In the genomic region with DNA sequence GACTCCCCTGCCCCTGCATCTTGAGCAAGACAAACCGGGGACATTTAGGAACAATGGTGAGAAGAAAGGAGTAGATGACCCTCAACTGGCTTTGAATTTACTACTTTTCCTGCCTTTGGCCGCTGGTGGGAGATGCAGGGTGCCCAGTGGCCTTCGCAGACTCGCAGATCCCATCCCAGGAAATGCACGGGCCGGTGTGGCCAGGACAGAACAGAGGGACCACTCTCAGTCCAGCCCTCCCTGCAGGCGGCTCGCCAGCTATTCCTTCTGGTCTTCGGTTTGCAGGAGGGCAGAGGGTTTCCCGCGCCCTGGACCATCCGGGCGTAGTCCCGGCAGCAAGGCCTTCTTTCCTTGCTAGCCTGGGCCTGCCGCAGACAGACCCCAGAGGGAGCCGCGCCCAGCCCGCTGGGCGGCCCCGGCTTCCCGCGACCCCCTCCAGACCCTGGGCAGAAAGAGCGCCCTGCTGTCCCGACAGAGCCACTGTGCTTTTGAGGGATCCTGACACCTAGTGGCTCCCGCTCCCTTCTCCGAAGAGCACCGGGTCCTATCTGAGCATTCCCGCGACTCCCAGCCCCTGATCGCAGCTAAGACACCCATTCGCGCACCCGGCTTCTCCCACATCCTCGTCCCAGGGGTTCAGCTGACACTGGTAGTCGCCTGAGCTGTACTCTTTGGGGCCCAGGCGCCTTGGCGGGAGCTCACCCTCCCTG, we compare ENCODE assay signal across 10 cellular contexts. TPM values are rescaled to one million over a fixed set of nuclear protein-coding genes. Genes with fewer than 3 reads are reported as not detected.
DNase-seq lines count a peak whose midpoint lies in the region; ATAC-seq and TF ChIP-seq lines count a peak whose summit lies in the region.
"Had no signal": no experiment of that assay in that cellular context is flagged by ENCODE, and none has a peak within 500 bp of the region (broad histone marks: within the 10 kb centered on the region; RNA-seq: fewer than 3 reads in every experiment).

No MANE protein-coding gene starts in this region.

- peaks cover 4% of the 10 kb centered on the region for H3K9me3 Mint-ChIP-seq in activated CD4-positive, alpha-beta T cell treated with anti-CD3 and anti-CD28 coated beads, Interleukin-2, amount 10 ng/mL, durations not matched to agents 7 days and 5 days
- H3K9me3 Mint-ChIP-seq in activated naive CD4-positive, alpha-beta T cell treated with anti-CD3 and anti-CD28 coated beads, Interleukin-2, amount 50 U/mL, for 72 hours: peaks cover 5 to 11% of the 10 kb centered on the region in 2 donors

- H3K4me3 Mint-ChIP-seq in activated CD4-positive, alpha-beta T cell treated with anti-CD3 and anti-CD28 coated beads, Interleukin-2, amount 10 ng/mL, durations not matched to agents 7 days and 5 days: peak overlapping the region; percentile 58

- H3K9ac ChIP-seq in iPS-15b (ENCODE audit: low read depth, low read length) (peak overlapping the region; percentile 41), smooth muscle cell (ENCODE audit: low read depth) (no peak overlapping the region)

- peak overlapping the region; percentile 86 for H3K4me3 ChIP-seq in iPS-15b (ENCODE audit: low read depth, low read length)
- H3K4me3 ChIP-seq in smooth muscle cell: peak overlapping the region; percentile 80
- H3K4me3 ChIP-seq: SK-N-MC had no signal

- no peaks in the 10 kb centered on the region for H3K4me1 ChIP-seq in iPS-15b (ENCODE audit: control insufficient read depth, insufficient read depth, low read length)
- no peaks in the 10 kb centered on the region for H3K4me1 ChIP-seq in smooth muscle cell (ENCODE audit: low read depth)

- H4K20me1 ChIP-seq in smooth muscle cell (ENCODE audit: low read depth): no peaks in the 10 kb centered on the region

- H3K9me3 ChIP-seq in iPS-15b (ENCODE audit: control insufficient read depth, insufficient read depth, low read length) (no peaks in the 10 kb centered on the region), smooth muscle cell (replicated peaks; ENCODE audit: low read depth) (no peaks in the 10 kb centered on the region)

- peak overlapping the region; percentile 64 for H2AFZ ChIP-seq in smooth muscle cell (ENCODE audit: low read depth)

- H3K27me3 Mint-ChIP-seq in activated CD4-positive, alpha-beta T cell treated with anti-CD3 and anti-CD28 coated beads, Interleukin-2, amount 10 ng/mL, durations not matched to agents 7 days and 5 days: peaks cover 35% of the 10 kb centered on the region

- peaks cover 20% of the 10 kb centered on the region for H3K4me1 Mint-ChIP-seq in activated CD4-positive, alpha-beta T cell treated with anti-CD3 and anti-CD28 coated beads, Interleukin-2, amount 10 ng/mL, durations not matched to agents 7 days and 5 days

- H3K79me2 ChIP-seq in smooth muscle cell (ENCODE audit: low read depth): no peaks in the 10 kb centered on the region

- no peak for DNase-seq in activated CD4-positive, alpha-beta T cell treated with anti-CD3 and anti-CD28 coated beads, Interleukin-2, amount 10 ng/mL, durations not matched to agents 7 days and 5 days
- no peak for DNase-seq in activated CD4-positive, alpha-beta T cell treated with anti-CD3 and anti-CD28 coated beads for 1 hour
- no peak for DNase-seq in activated naive CD4-positive, alpha-beta T cell treated with anti-CD3 and anti-CD28 coated beads, Interleukin-2, amount 50 U/mL, for 72 hours (ENCODE audit: low spot score in 2 of 2)
- DNase-seq in smooth muscle cell (lab: John Stamatoyannopoulos, UW; ENCODE audit: unreplicated experiment): peak; percentile 35
- no peak for DNase-seq in ureter (ENCODE audit: low spot score)

- H3K27ac Mint-ChIP-seq in activated CD4-positive, alpha-beta T cell treated with anti-CD3 and anti-CD28 coated beads, Interleukin-2, amount 10 ng/mL, durations not matched to agents 7 days and 5 days: no peak overlapping the region
- no peak overlapping the region for H3K27ac Mint-ChIP-seq in activated naive CD4-positive, alpha-beta T cell treated with anti-CD3 and anti-CD28 coated beads, Interleukin-2, amount 50 U/mL, for 72 hours

- POLR2A ChIA-PET in activated CD4-positive, alpha-beta T cell treated with anti-CD3 and anti-CD28 coated beads, Interleukin-2, amount 10 ng/mL, durations not matched to agents 7 days and 5 days (lab: Charles Lee): no interaction called here

- no peaks in the 10 kb centered on the region for H3K36me3 Mint-ChIP-seq in activated CD4-positive, alpha-beta T cell treated with anti-CD3 and anti-CD28 coated beads, Interleukin-2, amount 10 ng/mL, durations not matched to agents 7 days and 5 days (ENCODE audit: low read depth)
- H3K36me3 Mint-ChIP-seq in activated naive CD4-positive, alpha-beta T cell treated with anti-CD3 and anti-CD28 coated beads, Interleukin-2, amount 50 U/mL, for 72 hours: peaks cover 0 to 4% of the 10 kb centered on the region in 2 donors

- CTCF ChIA-PET in activated CD4-positive, alpha-beta T cell treated with anti-CD3 and anti-CD28 coated beads, Interleukin-2, amount 10 ng/mL, durations not matched to agents 7 days and 5 days (lab: Charles Lee): interaction anchor here (0.9 kb wide), 1 partner anchor 34 kb away, joined by 3 read pairs; no protein-coding TSS in a partner anchor

- no peak overlapping the region for H3K27ac ChIP-seq in smooth muscle cell (ENCODE audit: low read depth)
- H3K27ac ChIP-seq: SK-N-MC had no signal

- H3K27me3 ChIP-seq in iPS-15b (ENCODE audit: control insufficient read depth, insufficient read depth, low read length) (peaks cover 28% of the 10 kb centered on the region), smooth muscle cell (ENCODE audit: low read depth) (no peaks in the 10 kb centered on the region)

- peak; percentile 9 for TF ChIP-seq CTCF in smooth muscle cell (IDR thresholded peaks at IDR 0.05; ENCODE audit: borderline replicate concordance, insufficient read depth, poor library complexity, severe bottlenecking)

- peak; percentile 5 to 45 for ATAC-seq in activated naive CD4-positive, alpha-beta T cell treated with anti-CD3 and anti-CD28 coated beads, Interleukin-2, amount 50 U/mL, for 72 hours
- ATAC-seq in GM21528 (IDR thresholded peaks at IDR 0.05; ENCODE audit: low FRiP score, unreplicated experiment) (no peak), GM19035 (IDR thresholded peaks at IDR 0.05; ENCODE audit: unreplicated experiment) (no peak)

- H3K36me3 ChIP-seq in iPS-15b (ENCODE audit: control insufficient read depth, insufficient read depth, low read length): no peaks in the 10 kb centered on the region
- H3K36me3 ChIP-seq in smooth muscle cell (ENCODE audit: low read depth): no peaks in the 10 kb centered on the region

- H3F3A ChIP-seq in smooth muscle cell (ENCODE audit: low read depth): no peaks in the 10 kb centered on the region

- WGBS in smooth muscle cell (ENCODE audit: low lambda C conversion rate): 4% methylated on average over 34 of the region's 37 CpGs

- peak overlapping the region; percentile 95 for H3K4me2 ChIP-seq in smooth muscle cell

RNA-seq across cellular contexts. Expression of a gene that starts 1.2 kb away (rescaled TPM):
- total RNA-seq in activated CD4-positive, alpha-beta T cell treated with anti-CD3 and anti-CD28 coated beads, Interleukin-2, amount 10 ng/mL, durations not matched to agents 7 days and 5 days: not detected
- not detected for total RNA-seq in activated naive CD4-positive, alpha-beta T cell treated with anti-CD3 and anti-CD28 coated beads, Interleukin-2, amount 50 U/mL, for 72 hours
- total RNA-seq in smooth muscle cell (0.22 TPM in 1 of 2 replicates, not detected in the other), ureter (1.1 TPM)
- polyA plus RNA-seq in smooth muscle cell: 0.82 and 1.1 TPM in 2 replicates
- total RNA-seq: myocyte had no signal

RNA-seq across cellular contexts. Expression of a gene that starts 19.1 kb away (rescaled TPM):
- 10 to 100 TPM; 11.4 to 14.7 TPM for total RNA-seq in activated CD4-positive, alpha-beta T cell treated with anti-CD3 and anti-CD28 coated beads, Interleukin-2, amount 10 ng/mL, durations not matched to agents 7 days and 5 days
- 1 to 10 TPM; 5.3 to 8.3 TPM for total RNA-seq in activated naive CD4-positive, alpha-beta T cell treated with anti-CD3 and anti-CD28 coated beads, Interleukin-2, amount 50 U/mL, for 72 hours
- total RNA-seq in smooth muscle cell (16.5 and 18.0 TPM in 2 replicates), ureter (7.6 TPM)
- 4.6 and 12.6 TPM in 2 replicates for polyA plus RNA-seq in smooth muscle cell

RNA-seq across cellular contexts. Expression of a gene that starts 19.3 kb away (rescaled TPM):
- total RNA-seq in activated CD4-positive, alpha-beta T cell treated with anti-CD3 and anti-CD28 coated beads, Interleukin-2, amount 10 ng/mL, durations not matched to agents 7 days and 5 days: 10 to 100 TPM; 53.5 to 56.5 TPM
- 10 to 100 TPM; 24.5 to 42.9 TPM for total RNA-seq in activated naive CD4-positive, alpha-beta T cell treated with anti-CD3 and anti-CD28 coated beads, Interleukin-2, amount 50 U/mL, for 72 hours
- total RNA-seq in smooth muscle cell (23.7 and 24.5 TPM in 2 replicates), ureter (68.7 TPM)
- polyA plus RNA-seq in smooth muscle cell: 16.2 and 18.3 TPM in 2 replicates

Comparison
In these comparisons a context has a peak if more than half of its experiments do, and no peak if none do; other contexts are left out.
1. ATAC-seq: peak in activated naive CD4-positive, alpha-beta T cell treated with anti-CD3 and anti-CD28 coated beads, Interleukin-2, amount 50 U/mL, for 72 hours (2 of 2); none in GM21528 (single experiment) and GM19035 (single experiment).